In the genomic region with DNA sequence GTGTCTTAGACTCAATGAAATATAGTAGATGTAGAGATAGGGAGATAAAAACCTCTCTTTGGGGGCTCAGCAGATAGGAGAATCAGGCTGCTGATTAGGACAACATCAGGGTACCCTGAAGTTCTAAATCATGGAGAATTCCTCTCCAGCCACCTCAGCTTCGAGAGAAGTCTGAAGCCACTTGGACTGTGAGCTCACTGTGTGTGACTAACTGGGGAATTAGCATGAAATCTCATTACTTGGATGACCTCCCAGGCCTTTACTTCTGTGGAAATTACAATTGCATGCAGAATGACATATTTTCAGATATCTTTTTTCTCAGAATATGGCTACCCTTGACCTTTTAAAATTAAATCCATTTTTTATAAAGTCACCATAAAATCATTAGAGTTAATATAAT, we compare ENCODE assay signal across 18 cellular contexts.
"Had no signal": no experiment of that assay in that cellular context is flagged by ENCODE, and none has a peak within 500 bp of the region (broad histone marks: within the 10 kb centered on the region; RNA-seq: fewer than 3 reads in every experiment).

No MANE protein-coding gene starts in this region.

- H3K36me3 ChIP-seq: adrenal gland, brain microvascular endothelial cell, prostate gland, upper lobe of right lung, WERI-Rb-1 had no signal

- ATAC-seq: activated T-helper 17 cell treated with anti-CD3 and anti-CD28 coated beads, Interleukin-2, amount 50 U/mL, for 72 hours; sciatic nerve had no signal

- H3K4me1 ChIP-seq: adrenal gland, prostate gland, testis, upper lobe of right lung had no signal

- H3K4me1 Mint-ChIP-seq: activated CD4-positive, alpha-beta T cell treated with anti-CD3 and anti-CD28 coated beads, Interleukin-2, amount 10 ng/mL, durations not matched to agents 7 days and 5 days; activated naive CD4-positive, alpha-beta T cell treated with anti-CD3 and anti-CD28 coated beads, Interleukin-2, amount 10 ng/mL, durations not matched to agents 7 days and 5 days; activated T-helper 17 cell treated with anti-CD3 and anti-CD28 coated beads, Interleukin-2, amount 50 U/mL, for 72 hours had no signal

- H3K36me3 Mint-ChIP-seq: activated naive CD4-positive, alpha-beta T cell treated with anti-CD3 and anti-CD28 coated beads, Interleukin-2, amount 10 ng/mL, durations not matched to agents 7 days and 5 days; natural killer cell treated with Interleukin-12 subunit alpha and Interleukin-12 subunit beta and Interleukin-15 and Interleukin-18, amount 100 ng/mL, for 72 hours had no signal

- H3K9me3 Mint-ChIP-seq: activated CD4-positive, alpha-beta T cell treated with anti-CD3 and anti-CD28 coated beads, Interleukin-2, amount 10 ng/mL, durations not matched to agents 7 days and 5 days; activated naive CD4-positive, alpha-beta T cell treated with anti-CD3 and anti-CD28 coated beads, Interleukin-2, amount 10 ng/mL, durations not matched to agents 7 days and 5 days; activated T-helper 17 cell treated with anti-CD3 and anti-CD28 coated beads, Interleukin-2, amount 50 U/mL, for 72 hours; natural killer cell treated with Interleukin-12 subunit alpha and Interleukin-12 subunit beta and Interleukin-15 and Interleukin-18, amount 100 ng/mL, for 72 hours; stimulated activated naive CD8-positive, alpha-beta T cell treated with anti-CD3 and anti-CD28 coated beads, Interleukin-15, Interleukin-2, amounts not matched to agents 100 ng/mL and 50 ng/mL, for 24 hours had no signal

- H3K4me3 Mint-ChIP-seq: activated CD4-positive, alpha-beta T cell treated with anti-CD3 and anti-CD28 coated beads, Interleukin-2, amount 10 ng/mL, durations not matched to agents 7 days and 5 days; activated naive CD4-positive, alpha-beta T cell treated with anti-CD3 and anti-CD28 coated beads, Interleukin-2, amount 10 ng/mL, durations not matched to agents 7 days and 5 days; activated T-helper 17 cell treated with anti-CD3 and anti-CD28 coated beads, Interleukin-2, amount 50 U/mL, for 72 hours; natural killer cell treated with Interleukin-12 subunit alpha and Interleukin-12 subunit beta and Interleukin-15 and Interleukin-18, amount 100 ng/mL, for 72 hours; stimulated activated naive CD8-positive, alpha-beta T cell treated with anti-CD3 and anti-CD28 coated beads, Interleukin-15, Interleukin-2, amounts not matched to agents 100 ng/mL and 50 ng/mL, for 24 hours had no signal

- DNase-seq: activated CD4-positive, alpha-beta T cell treated with anti-CD3 and anti-CD28 coated beads, Interleukin-2, amount 10 ng/mL, durations not matched to agents 7 days and 5 days; activated CD8-positive, alpha-beta memory T cell treated with anti-CD3 and anti-CD28 coated beads for 24 hours; activated naive CD4-positive, alpha-beta T cell treated with anti-CD3 and anti-CD28 coated beads, Interleukin-2, amount 10 ng/mL, durations not matched to agents 7 days and 5 days; brain microvascular endothelial cell; effector memory CD4-positive, alpha-beta T cell; nucleus accumbens; stimulated activated CD4-positive, alpha-beta T cell treated with anti-CD3 and anti-CD28 coated beads, Interleukin-12 subunit alpha, Interleukin-12 subunit beta, amount 100 ng/mL, for 4 hours; T-helper 9 cell; testis; upper lobe of right lung; WERI-Rb-1 had no signal

- H3K4me3 ChIP-seq: adrenal gland, prostate gland, testis, upper lobe of right lung had no signal

- H3K9me3 ChIP-seq: adrenal gland, prostate gland, testis, upper lobe of right lung had no signal

- H3K27ac Mint-ChIP-seq: activated CD4-positive, alpha-beta T cell treated with anti-CD3 and anti-CD28 coated beads, Interleukin-2, amount 10 ng/mL, durations not matched to agents 7 days and 5 days; activated naive CD4-positive, alpha-beta T cell treated with anti-CD3 and anti-CD28 coated beads, Interleukin-2, amount 10 ng/mL, durations not matched to agents 7 days and 5 days; activated T-helper 17 cell treated with anti-CD3 and anti-CD28 coated beads, Interleukin-2, amount 50 U/mL, for 72 hours; stimulated activated naive CD8-positive, alpha-beta T cell treated with anti-CD3 and anti-CD28 coated beads, Interleukin-15, Interleukin-2, amounts not matched to agents 100 ng/mL and 50 ng/mL, for 24 hours had no signal

- H3K27ac ChIP-seq: adrenal gland, brain microvascular endothelial cell, epithelial cell of prostate, prostate gland, testis, upper lobe of right lung, WERI-Rb-1 had no signal

- H3K27me3 ChIP-seq: adrenal gland, brain microvascular endothelial cell, testis, upper lobe of right lung had no signal
